In genomic region chr12:110458756-110459155, GRCh38 we compare ENCODE assay signal across 16 cellular contexts. TPM values are rescaled to one million over a fixed set of nuclear protein-coding genes. Genes with fewer than 3 reads are reported as not detected.
DNase-seq lines count a peak whose midpoint lies in the region; ATAC-seq and TF ChIP-seq lines count a peak whose summit lies in the region.
"Had no signal": no experiment of that assay in that cellular context is flagged by ENCODE, and none has a peak within 500 bp of the region (broad histone marks: within the 10 kb centered on the region; RNA-seq: fewer than 3 reads in every experiment).

No MANE protein-coding gene starts in this region.

- H3K36me3 Mint-ChIP-seq in activated naive CD4-positive, alpha-beta T cell treated with anti-CD3 and anti-CD28 coated beads, Interleukin-2, amount 50 U/mL, for 24 hours = peaks cover 7% of the 10 kb centered on the region
- H3K36me3 Mint-ChIP-seq in dendritic cell treated with granulocyte-macrophage colony-stimulating factor and Interleukin-4, amounts not matched to agents 40 ng/mL and 50 ng/mL, for 4 days (ENCODE audit: low read depth) = peaks cover 55% of the 10 kb centered on the region
- H3K36me3 Mint-ChIP-seq in neural crest cell (ENCODE audit: low read depth) (peaks cover 11% of the 10 kb centered on the region), immature natural killer cell (peaks cover 8 to 15% (median 11%) of the 10 kb centered on the region in 3 donors)

- no peak for ATAC-seq in GM21576 (IDR thresholded peaks at IDR 0.05; ENCODE audit: unreplicated experiment)

- TF ChIP-seq CTCF in neural crest cell (conservative IDR thresholded peaks at IDR 0.05) = no peak

- intact Hi-C loops in dendritic cell treated with granulocyte-macrophage colony-stimulating factor and Interleukin-4, amounts not matched to agents 40 ng/mL and 50 ng/mL, for 4 days (cut with micrococcal nuclease) = no loop called here

- peak overlapping the region; percentile 2 for H3K27ac Mint-ChIP-seq in activated naive CD4-positive, alpha-beta T cell treated with anti-CD3 and anti-CD28 coated beads, Interleukin-2, amount 50 U/mL, for 24 hours
- H3K27ac Mint-ChIP-seq in dendritic cell treated with granulocyte-macrophage colony-stimulating factor and Interleukin-4, amounts not matched to agents 40 ng/mL and 50 ng/mL, for 4 days = peak overlapping the region; percentile 7
- H3K27ac Mint-ChIP-seq in neural crest cell (ENCODE audit: unreplicated experiment) (peak overlapping the region; percentile 54), immature natural killer cell (no peak overlapping the region)

- no peaks in the 10 kb centered on the region for H3K27me3 Mint-ChIP-seq in activated naive CD4-positive, alpha-beta T cell treated with anti-CD3 and anti-CD28 coated beads, Interleukin-2, amount 50 U/mL, for 24 hours
- H3K27me3 Mint-ChIP-seq in dendritic cell treated with granulocyte-macrophage colony-stimulating factor and Interleukin-4, amounts not matched to agents 40 ng/mL and 50 ng/mL, for 4 days = no peaks in the 10 kb centered on the region
- H3K27me3 Mint-ChIP-seq in neural crest cell (ENCODE audit: low read depth) (no peaks in the 10 kb centered on the region), immature natural killer cell (ENCODE audit: low read depth in 3 of 3) (no peaks in the 10 kb centered on the region)
- H3K27me3 Mint-ChIP-seq: CD4-positive, alpha-beta memory T cell had no signal

- H3K4me3 Mint-ChIP-seq in activated naive CD4-positive, alpha-beta T cell treated with anti-CD3 and anti-CD28 coated beads, Interleukin-2, amount 50 U/mL, for 24 hours = no peak overlapping the region
- no peak overlapping the region for H3K4me3 Mint-ChIP-seq in dendritic cell treated with granulocyte-macrophage colony-stimulating factor and Interleukin-4, amounts not matched to agents 40 ng/mL and 50 ng/mL, for 4 days
- H3K4me3 Mint-ChIP-seq in neural crest cell = no peak overlapping the region
- no peak overlapping the region for H3K4me3 Mint-ChIP-seq in immature natural killer cell
- H3K4me3 Mint-ChIP-seq: CD4-positive, alpha-beta memory T cell had no signal

- H3K4me1 Mint-ChIP-seq in activated naive CD4-positive, alpha-beta T cell treated with anti-CD3 and anti-CD28 coated beads, Interleukin-2, amount 50 U/mL, for 24 hours = peaks cover 7% of the 10 kb centered on the region
- H3K4me1 Mint-ChIP-seq in dendritic cell treated with granulocyte-macrophage colony-stimulating factor and Interleukin-4, amounts not matched to agents 40 ng/mL and 50 ng/mL, for 4 days (ENCODE audit: low read depth) = peaks cover 13% of the 10 kb centered on the region
- H3K4me1 Mint-ChIP-seq in neural crest cell (peaks cover 9% of the 10 kb centered on the region), immature natural killer cell (peaks cover 2 to 4% of the 10 kb centered on the region in 2 donors)

- H3K9me3 Mint-ChIP-seq in activated naive CD4-positive, alpha-beta T cell treated with anti-CD3 and anti-CD28 coated beads, Interleukin-2, amount 50 U/mL, for 24 hours = no peaks in the 10 kb centered on the region
- H3K9me3 Mint-ChIP-seq in dendritic cell treated with granulocyte-macrophage colony-stimulating factor and Interleukin-4, amounts not matched to agents 40 ng/mL and 50 ng/mL, for 4 days = no peaks in the 10 kb centered on the region
- H3K9me3 Mint-ChIP-seq in neural crest cell (no peaks in the 10 kb centered on the region), immature natural killer cell (no peaks in the 10 kb centered on the region)
- H3K9me3 Mint-ChIP-seq: CD4-positive, alpha-beta memory T cell had no signal

- DNase-seq in activated naive CD4-positive, alpha-beta T cell (lab: John Stamatoyannopoulos, UW) = no peak
- DNase-seq in neural crest cell (ENCODE audit: low read depth, low spot score) (no peak), superior temporal gyrus (ENCODE audit: extremely low spot score) (peak; percentile 42), immature natural killer cell (no peak), LoVo (ENCODE audit: low spot score) (no peak)
- DNase-seq: 8988T; CD4-positive, alpha-beta memory T cell; NCI-H1417; NCI-H187; NCI-H2227 treated with DMSO at 0.1 percent for 48 hours; NCI-H510A treated with DMSO at 0.1 percent for 48 hours; NCI-H82; SHP77 treated with DMSO at 0.1 percent for 48 hours had no signal

RNA-seq across cellular contexts. Expression of gene ARPC3, which starts 8.6 kb away (rescaled TPM):
- 131 and 146 TPM in 2 replicates for total RNA-seq in neural crest cell
- polyA plus RNA-seq in immature natural killer cell = 1,000 to 10,000 TPM in 2 of 3 donors, 100 to 1,000 TPM in 1; 882 to 1,121 (median 1,023) TPM

RNA-seq across cellular contexts. Expression of gene GPN3, which starts 9.3 kb away (rescaled TPM):
- 27.3 and 28.1 TPM in 2 replicates for total RNA-seq in neural crest cell
- 10 to 100 TPM; 23.6 to 43.5 (median 29.9) TPM for polyA plus RNA-seq in immature natural killer cell

RNA-seq across cellular contexts. Expression of gene FAM216A, which starts 9.9 kb away (rescaled TPM):
- 20.8 and 20.9 TPM in 2 replicates for total RNA-seq in neural crest cell
- polyA plus RNA-seq in immature natural killer cell = 1 to 10 TPM; 4.2 to 5.6 (median 4.4) TPM

RNA-seq across cellular contexts. Expression of gene VPS29, which starts 43.2 kb away (rescaled TPM):
- 89.0 and 99.3 TPM in 2 replicates for total RNA-seq in neural crest cell
- 100 to 1,000 TPM; 153 to 230 (median 206) TPM for polyA plus RNA-seq in immature natural killer cell

RNA-seq across cellular contexts. Expression of gene RAD9B, which starts 43.4 kb away (rescaled TPM):
- 0.23 and 0.50 TPM in 2 replicates for total RNA-seq in neural crest cell
- 1 to 10 TPM in 1 of 3 donors, under 1 TPM in 1, not detected in 1; 0.93 to 1.0 TPM for polyA plus RNA-seq in immature natural killer cell

Comparison
In these comparisons a context has a peak if more than half of its experiments do, and no peak if none do; other contexts are left out.
1. H3K27ac Mint-ChIP-seq: peak in activated naive CD4-positive, alpha-beta T cell treated with anti-CD3 and anti-CD28 coated beads, Interleukin-2, amount 50 U/mL, for 24 hours (single experiment), dendritic cell treated with granulocyte-macrophage colony-stimulating factor and Interleukin-4, amounts not matched to agents 40 ng/mL and 50 ng/mL, for 4 days (single experiment) and neural crest cell (single experiment); none in immature natural killer cell (0 of 6).